8 cellular contexts compared by ENCODE assay signal in the genomic region with DNA sequence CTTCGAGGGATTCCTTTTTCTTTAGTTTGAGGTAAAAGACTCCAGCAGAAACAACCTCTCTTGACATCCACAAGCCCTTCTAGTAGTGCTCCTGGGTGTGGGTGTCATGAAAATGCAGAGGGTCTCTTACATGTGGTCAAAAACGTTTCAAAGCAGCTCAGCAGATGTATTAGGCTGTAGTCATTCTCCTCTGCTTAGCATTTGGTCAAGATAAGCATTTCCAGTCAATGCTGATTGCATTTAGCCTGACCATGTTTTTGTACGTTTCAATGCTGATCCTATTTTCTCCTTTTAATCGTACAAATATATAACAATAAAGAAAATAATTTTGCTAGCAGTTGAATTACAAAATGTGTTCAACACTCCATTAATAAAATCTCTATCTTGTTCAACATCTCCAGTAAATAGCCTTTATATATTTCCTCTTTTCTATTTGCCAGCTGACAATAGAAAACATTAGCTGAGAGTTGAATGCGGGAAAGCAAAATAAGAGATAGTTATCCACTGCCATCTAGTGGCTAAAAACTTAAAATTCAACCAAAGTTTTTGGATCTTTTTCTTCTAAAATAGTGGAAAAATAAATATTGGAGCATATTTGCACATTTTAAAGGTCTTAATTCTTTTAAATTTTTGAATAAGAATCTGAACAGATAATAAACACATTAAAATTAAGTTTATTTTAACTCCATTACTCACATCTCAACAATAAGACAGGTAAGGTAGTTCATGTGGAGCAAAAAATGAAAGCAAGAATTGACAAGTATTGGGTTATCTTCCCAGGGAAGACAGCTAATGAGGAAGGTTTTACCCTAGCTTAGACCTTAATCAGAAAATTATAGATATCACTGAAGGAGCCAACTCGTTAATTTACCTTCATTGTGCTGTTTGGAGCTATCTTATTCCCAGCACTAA. TPM values are rescaled to one million over a fixed set of nuclear protein-coding genes. Genes with fewer than 3 reads are reported as not detected.
DNase-seq lines count a peak whose midpoint lies in the region; ATAC-seq and TF ChIP-seq lines count a peak whose summit lies in the region.

No MANE protein-coding gene starts in this region.

- ATAC-seq in GM18517 (IDR thresholded peaks at IDR 0.05; ENCODE audit: unreplicated experiment), result peak; percentile 65
- ATAC-seq in HG02678 (IDR thresholded peaks at IDR 0.05; ENCODE audit: unreplicated experiment), result no peak
- no peak for ATAC-seq in aorta (ENCODE audit: low FRiP score)

- H3K4me3 ChIP-seq in dorsolateral prefrontal cortex (peak overlapping the region in 4 of 59 donors; percentile 5 to 29 (median 18)), osteoblast (ENCODE audit: insufficient read depth, low read length) (no peak overlapping the region), aorta (ENCODE audit: low read length in 2 of 2) (no peak overlapping the region)

- no peak overlapping the region for H3K4me2 ChIP-seq in osteoblast (ENCODE audit: insufficient read depth, low read length)

- 25 to 26% methylated on average over 6 of the region's 6 CpGs for WGBS in aorta, 2 donors

- H3K27ac ChIP-seq in dorsolateral prefrontal cortex (peak overlapping the region in 1 of 59 donors; percentile 35), osteoblast (ENCODE audit: low read depth, low read length) (no peak overlapping the region), aorta (ENCODE audit: low read depth in 1 of 2, low read length in 2 of 2) (no peak overlapping the region)

- H3K27me3 ChIP-seq in dorsolateral prefrontal cortex, result no peaks in the 10 kb centered on the region
- H3K27me3 ChIP-seq in osteoblast (ENCODE audit: insufficient read depth, low read length), result peaks cover 3% of the 10 kb centered on the region
- H3K27me3 ChIP-seq in aorta (ENCODE audit: control insufficient read depth in 1 of 2, insufficient read depth in 2 of 2, low read length in 1 of 2), result no peaks in the 10 kb centered on the region

- H4K20me1 ChIP-seq in osteoblast (ENCODE audit: insufficient read depth, low read length), result no peaks in the 10 kb centered on the region

- intact Hi-C loops in dorsolateral prefrontal cortex (cut with DNase I), result loop anchor here (5.0 to 10.0 kb wide), 4 partner anchors 140 to 1460 kb away; no protein-coding TSS in a partner anchor
- intact Hi-C loops in aorta (cut with DNase I), result loop anchor here (5.0 to 10.0 kb wide), 3 partner anchors 260 to 1998 kb away; no protein-coding TSS in a partner anchor

- no peaks in the 10 kb centered on the region for H3K9me3 ChIP-seq in osteoblast (ENCODE audit: low read depth, low read length)
- no peaks in the 10 kb centered on the region for H3K9me3 ChIP-seq in aorta (ENCODE audit: control insufficient read depth, low read length)

- H2AFZ ChIP-seq in osteoblast (ENCODE audit: low read length), result no peak overlapping the region

- H3K36me3 ChIP-seq in osteoblast (ENCODE audit: insufficient read depth, low read length) (no peaks in the 10 kb centered on the region), aorta (ENCODE audit: control insufficient read depth in 1 of 2, insufficient read depth in 2 of 2, low read length in 1 of 2) (no peaks in the 10 kb centered on the region)

- H3K4me1 ChIP-seq in osteoblast (ENCODE audit: insufficient read depth, low read length) (peaks cover 9% of the 10 kb centered on the region), aorta (ENCODE audit: control insufficient read depth in 1 of 2, insufficient read depth in 2 of 2, low read length in 2 of 2) (no peaks in the 10 kb centered on the region)

- DNase-seq in AG08395 (ENCODE audit: low spot score) (peak; percentile 36), NCI-H526 treated with DMSO at 0.1 percent for 48 hours (lab: John Stamatoyannopoulos, UW) (peak; percentile 6), dorsolateral prefrontal cortex (no peak), osteoblast (ENCODE audit: insufficient read length, low spot score, missing footprints) (no peak), aorta (no peak), ecto neural progenitor cell (ENCODE audit: low spot score) (no peak)

- peak; percentile 58 to 92 (median 79) for TF ChIP-seq CTCF in dorsolateral prefrontal cortex (IDR thresholded peaks at IDR 0.05 in 54 of 56, conservative IDR thresholded peaks at IDR 0.05 in 2 of 56; ENCODE audit: low read depth in 1 of 56, partially characterized antibody in 56 of 56)
- peak; percentile 58 for TF ChIP-seq CTCF in osteoblast (IDR thresholded peaks at IDR 0.05; ENCODE audit: extremely low read depth, low read depth, low read length)

- H3K79me2 ChIP-seq in osteoblast (ENCODE audit: insufficient read depth, low read length), result no peaks in the 10 kb centered on the region

RNA-seq across cellular contexts. Expression of a gene that starts 15.2 kb away (rescaled TPM):
- total RNA-seq in dorsolateral prefrontal cortex (10 to 100 TPM; 34.9 to 67.8 (median 47.8) TPM), osteoblast (26.8 and 27.5 TPM in 2 replicates), aorta (10 to 100 TPM; 18.7 to 19.5 TPM)
- 10 to 100 TPM; 13.4 to 17.5 TPM for polyA plus RNA-seq in aorta

Comparison
In these comparisons a context has a peak if more than half of its experiments do, and no peak if none do; other contexts are left out.
1. DNase-seq: peak in AG08395 (single experiment) and NCI-H526 treated with DMSO at 0.1 percent for 48 hours (single experiment); none in dorsolateral prefrontal cortex (0 of 10), osteoblast (single experiment), aorta (0 of 2) and ecto neural progenitor cell (single experiment).